19 cellular contexts compared by ENCODE assay signal in genomic region chr15:72818632-72819031, GRCh38. TPM values are rescaled to one million over a fixed set of nuclear protein-coding genes. Genes with fewer than 3 reads are reported as not detected.
DNase-seq lines count a peak whose midpoint lies in the region; ATAC-seq and TF ChIP-seq lines count a peak whose summit lies in the region.
"Had no signal": no experiment of that assay in that cellular context is flagged by ENCODE, and none has a peak within 500 bp of the region (broad histone marks: within the 10 kb centered on the region; RNA-seq: fewer than 3 reads in every experiment).

No MANE protein-coding gene starts in this region.

- no peaks in the 10 kb centered on the region for H3K4me1 ChIP-seq in right atrium auricular region
- H3K4me1 ChIP-seq in GM23338 (ENCODE audit: insufficient read depth) = peaks cover 14% of the 10 kb centered on the region
- H3K4me1 ChIP-seq in IMR-90 (ENCODE audit: control insufficient read depth, insufficient read depth, low read length) = no peaks in the 10 kb centered on the region
- H3K4me1 ChIP-seq in neural progenitor cell = peaks cover 15% of the 10 kb centered on the region
- H3K4me1 ChIP-seq: BE2C, Caco-2 had no signal

- no peak for TF ChIP-seq CTCF in right atrium auricular region (IDR thresholded peaks at IDR 0.05)
- no peak for TF ChIP-seq CTCF in GM23338 (conservative IDR thresholded peaks at IDR 0.05; ENCODE audit: low read depth in 2 of 2)
- TF ChIP-seq CTCF in IMR-90 (conservative IDR thresholded peaks at IDR 0.05; ENCODE audit: low read depth, low read length) = no peak
- no peak for TF ChIP-seq CTCF in neural progenitor cell (IDR thresholded peaks at IDR 0.05)

- H4K8ac ChIP-seq in IMR-90 (ENCODE audit: low read depth in 2 of 2, low read length in 2 of 2) = no peak overlapping the region

- H3K4ac ChIP-seq in IMR-90 (ENCODE audit: low read depth, low read length) = no peak overlapping the region

- H3K27me3 Mint-ChIP-seq in GM23338 (ENCODE audit: insufficient read depth, low read depth, poor library complexity) (peaks cover 7% of the 10 kb centered on the region), neural progenitor cell (ENCODE audit: insufficient read depth, low read depth) (peaks cover 4% of the 10 kb centered on the region)
- peaks cover 15 to 26% of the 10 kb centered on the region in 2 donors for H3K27me3 Mint-ChIP-seq in effector memory CD8-positive, alpha-beta T cell

- POLR2A ChIA-PET in IMR-90 (lab: Charles Lee; ENCODE audit: unreplicated experiment) = no interaction called here

- ATAC-seq in left cardiac atrium (no peak), GM23338 (peak; percentile 31; the same call in 2 of the 3 replicates), IMR-90 (ENCODE audit: low read depth) (no peak), HG02798 (IDR thresholded peaks at IDR 0.05; ENCODE audit: poor library complexity, unreplicated experiment) (no peak)
- no peak for ATAC-seq in effector memory CD8-positive, alpha-beta T cell (replicated peaks)
- ATAC-seq: CD8-positive, alpha-beta T cell had no signal

- peaks cover 27% of the 10 kb centered on the region for H3K4me1 Mint-ChIP-seq in GM23338
- H3K4me1 Mint-ChIP-seq in neural progenitor cell = peaks cover 5% of the 10 kb centered on the region
- H3K4me1 Mint-ChIP-seq in effector memory CD8-positive, alpha-beta T cell (ENCODE audit: low read depth in 2 of 2) = peaks cover 0 to 2% of the 10 kb centered on the region in 2 donors

- H3K79me2 ChIP-seq in GM23338 (replicated peaks; ENCODE audit: insufficient read depth) (no peaks in the 10 kb centered on the region; the same call in 1 of the 2 replicates), neural progenitor cell (ENCODE audit: low read depth) (no peaks in the 10 kb centered on the region)

- no TSS peak for BruUV-seq in IMR-90 (replicated peaks; lab: Mats Ljungman, UMichigan)

- no peak overlapping the region for H2AFZ ChIP-seq in GM23338
- no peak overlapping the region for H2AFZ ChIP-seq in IMR-90 (replicated peaks; ENCODE audit: low read length, poor library complexity)
- peak overlapping the region; percentile 26 for H2AFZ ChIP-seq in neural progenitor cell (replicated peaks)

- no peak overlapping the region for H3K4me2 ChIP-seq in GM23338
- no peak overlapping the region for H3K4me2 ChIP-seq in IMR-90 (ENCODE audit: low read depth, low read length)
- H3K4me2 ChIP-seq in neural progenitor cell = no peak overlapping the region

- H3K27me3 ChIP-seq in right atrium auricular region (no peaks in the 10 kb centered on the region), GM23338 (ENCODE audit: insufficient read depth) (no peaks in the 10 kb centered on the region), IMR-90 (ENCODE audit: control insufficient read depth, insufficient read depth, low read length) (peaks cover 40% of the 10 kb centered on the region), neural progenitor cell (no peaks in the 10 kb centered on the region)
- H3K27me3 ChIP-seq: BLaER1 had no signal

- no peaks in the 10 kb centered on the region for H3K9me1 ChIP-seq in IMR-90 (ENCODE audit: insufficient read depth, low read length)

- H3K9ac ChIP-seq in IMR-90 (ENCODE audit: low read depth, low read length) = no peak overlapping the region
- H3K9ac ChIP-seq in neural progenitor cell = no peak overlapping the region
- H3K9ac ChIP-seq: BLaER1 had no signal

- H3K4me3 ChIP-seq in right atrium auricular region = no peak overlapping the region
- H3K4me3 ChIP-seq in GM23338 = no peak overlapping the region
- H3K4me3 ChIP-seq in IMR-90 (ENCODE audit: insufficient read depth, low read depth, low read length) = no peak overlapping the region
- no peak overlapping the region for H3K4me3 ChIP-seq in neural progenitor cell
- H3K4me3 ChIP-seq: BLaER1 had no signal

- H3K18ac ChIP-seq in IMR-90 (ENCODE audit: low read depth, low read length) = no peak overlapping the region

- dilution Hi-C loops in IMR-90 (cut with HindIII; ENCODE audit: low sequenced_read_pairs, unreplicated experiment) = no loop called here

- H2AK5ac ChIP-seq in IMR-90 (ENCODE audit: low read depth, low read length) = no peak overlapping the region

- no CpG with 5 or more reads among the region's 6 CpGs for WGBS in IMR-90 (ENCODE audit: extremely low coverage in 2 of 2, insufficient read length in 1 of 2), 2 experiments

- intact Hi-C loops in left cardiac atrium (cut with DNase I) = no loop called here
- intact Hi-C loops in IMR-90 (cut with micrococcal nuclease) = no loop called here

- no peaks in the 10 kb centered on the region for H3F3A ChIP-seq in GM23338 (replicated peaks; ENCODE audit: low read depth)
- no peaks in the 10 kb centered on the region for H3F3A ChIP-seq in neural progenitor cell (ENCODE audit: low read depth)

- H2BK20ac ChIP-seq in IMR-90 (ENCODE audit: low read depth, low read length) = no peak overlapping the region

- H4K5ac ChIP-seq in IMR-90 (ENCODE audit: low read depth, low read length) = no peak overlapping the region

- H3K36me3 Mint-ChIP-seq in GM23338 (ENCODE audit: low read depth) (no peaks in the 10 kb centered on the region), neural progenitor cell (no peaks in the 10 kb centered on the region)
- H3K36me3 Mint-ChIP-seq in effector memory CD8-positive, alpha-beta T cell (ENCODE audit: insufficient read depth) = peaks cover 2% of the 10 kb centered on the region
- H3K36me3 Mint-ChIP-seq: CD8-positive, alpha-beta T cell had no signal

- H3K9me3 ChIP-seq in right atrium auricular region (no peaks in the 10 kb centered on the region), IMR-90 (ENCODE audit: control insufficient read depth, insufficient read depth, low read length) (peaks cover 2% of the 10 kb centered on the region; the same call in 1 of the 2 replicates), neural progenitor cell (ENCODE audit: low read depth) (no peaks in the 10 kb centered on the region)
- H3K9me3 ChIP-seq: BE2C, Caco-2 had no signal

- peak overlapping the region; percentile 59 for H2AK9ac ChIP-seq in IMR-90 (replicated peaks; ENCODE audit: low read depth, low read length, poor library complexity)

- H3K9me3 Mint-ChIP-seq in GM23338 (no peaks in the 10 kb centered on the region), neural progenitor cell (no peaks in the 10 kb centered on the region)
- H3K9me3 Mint-ChIP-seq in effector memory CD8-positive, alpha-beta T cell = no peaks in the 10 kb centered on the region
- H3K9me3 Mint-ChIP-seq: CD4-positive, alpha-beta T cell; CD8-positive, alpha-beta T cell had no signal

- H3K23ac ChIP-seq in IMR-90 (ENCODE audit: low read depth, low read length) = no peak overlapping the region

- H3K27ac Mint-ChIP-seq in GM23338 (no peak overlapping the region), neural progenitor cell (no peak overlapping the region)
- H3K27ac Mint-ChIP-seq in effector memory CD8-positive, alpha-beta T cell = no peak overlapping the region
- H3K27ac Mint-ChIP-seq: CD4-positive, alpha-beta T cell; CD8-positive, alpha-beta T cell had no signal

- peaks cover 16% of the 10 kb centered on the region for H3K9me2 ChIP-seq in GM23338 (ENCODE audit: insufficient read depth)

- H3K36me3 ChIP-seq in right atrium auricular region = no peaks in the 10 kb centered on the region
- no peaks in the 10 kb centered on the region for H3K36me3 ChIP-seq in GM23338 (ENCODE audit: insufficient read depth)
- no peaks in the 10 kb centered on the region for H3K36me3 ChIP-seq in IMR-90 (ENCODE audit: control insufficient read depth, insufficient read depth, low read length)
- H3K36me3 ChIP-seq in neural progenitor cell = no peaks in the 10 kb centered on the region
- H3K36me3 ChIP-seq: BE2C, BLaER1 had no signal

- no peak for TF ChIP-seq POLR2A in IMR-90 (IDR thresholded peaks at IDR 0.05; ENCODE audit: low read depth, low read length)

- H4K91ac ChIP-seq in IMR-90 (ENCODE audit: insufficient read depth, low read depth, low read length) = no peak overlapping the region

- TF ChIP-seq RAD21 in IMR-90 (IDR thresholded peaks at IDR 0.05; ENCODE audit: low read length) = no peak

- H3K79me1 ChIP-seq in IMR-90 (ENCODE audit: low read depth in 1 of 2, low read length in 2 of 2) = no peaks in the 10 kb centered on the region

- CTCF ChIA-PET in IMR-90 (lab: Yijun Ruan, JAX) = no interaction called here

- in situ Hi-C loops in IMR-90 (cut with MboI; ENCODE audit: low sequenced_read_pairs) = no loop called here

- H2BK120ac ChIP-seq in IMR-90 (ENCODE audit: low read depth, low read length) = no peak overlapping the region

- no peak overlapping the region for H3K4me3 Mint-ChIP-seq in GM23338
- no peak overlapping the region for H3K4me3 Mint-ChIP-seq in neural progenitor cell
- H3K4me3 Mint-ChIP-seq in effector memory CD8-positive, alpha-beta T cell = no peak overlapping the region
- H3K4me3 Mint-ChIP-seq: CD4-positive, alpha-beta T cell; CD8-positive, alpha-beta T cell had no signal

- H3K27ac ChIP-seq in right atrium auricular region = no peak overlapping the region
- no peak overlapping the region for H3K27ac ChIP-seq in GM23338 (ENCODE audit: low read depth)
- H3K27ac ChIP-seq in IMR-90 (ENCODE audit: insufficient read depth, low read length) = no peak overlapping the region
- H3K27ac ChIP-seq in neural progenitor cell = no peak overlapping the region
- H3K27ac ChIP-seq: BLaER1, C4-2B had no signal

- no peak overlapping the region for H3K56ac ChIP-seq in IMR-90 (ENCODE audit: extremely low read depth, insufficient read depth, low read length)

- no peak overlapping the region for H3K14ac ChIP-seq in IMR-90 (replicated peaks; ENCODE audit: low read depth, low read length)

- H2BK5ac ChIP-seq in IMR-90 (ENCODE audit: low read depth, low read length, poor library complexity, severe bottlenecking) = no peak overlapping the region

- 0 out of 2 replicates have a peak, but pooled peaks cover 5% of the 10 kb centered on the region for H4K20me1 ChIP-seq in GM23338 (replicated peaks; ENCODE audit: insufficient read depth)
- no peaks in the 10 kb centered on the region for H4K20me1 ChIP-seq in IMR-90 (ENCODE audit: insufficient read depth, low read length)
- no peaks in the 10 kb centered on the region for H4K20me1 ChIP-seq in neural progenitor cell (ENCODE audit: low read depth)
- H4K20me1 ChIP-seq: BLaER1 had no signal

- DNase-seq in right atrium auricular region (ENCODE audit: low spot score) (peak; percentile 18), left cardiac atrium (no peak), GM23338 (ENCODE audit: low spot score) (no peak), IMR-90 (no peak), neural progenitor cell (ENCODE audit: low spot score) (no peak)
- DNase-seq in effector memory CD8-positive, alpha-beta T cell = no peak
- DNase-seq in stimulated activated CD4-positive, alpha-beta T cell treated with anti-CD3 and anti-CD28 coated beads, Interleukin-12 subunit alpha, Interleukin-12 subunit beta, amount 100 ng/mL, for 4 hours = no peak
- DNase-seq: 8988T; ACHN; BE2C; Caco-2; Calu3; CD4-positive, alpha-beta T cell; CD8-positive, alpha-beta T cell; DMS79 treated with DMSO at 0.1 percent for 48 hours; GF-D8 had no signal

- no peak overlapping the region for H2BK15ac ChIP-seq in IMR-90 (ENCODE audit: low read depth, low read length)

RNA-seq across cellular contexts. Expression of gene ADPGK, which starts 35.1 kb away (rescaled TPM):
- 10 to 100 TPM; 10.4 to 16.3 TPM for total RNA-seq in right atrium auricular region
- 10 to 100 TPM; 18.0 to 18.2 TPM for total RNA-seq in left cardiac atrium
- 57.0 and 57.3 TPM in 2 replicates for total RNA-seq in GM23338 (2014; rRNA removed; shearing (Covaris generic))
- 21.5 and 25.0 TPM in 2 replicates for polyA plus RNA-seq in GM23338 (2016; fragmentation: Nextera tagmentation; extraction: Ambion mirVana)
- 48.0 and 53.2 TPM in 2 replicates for total RNA-seq in IMR-90 (2012; rRNA removed)
- 56.1 and 62.8 TPM in 2 replicates for polyA plus RNA-seq in IMR-90 (2012; rRNA removed)
- 34.3 and 54.9 TPM in 2 replicates for polyA plus RNA-seq in IMR-90 (2012; cell fraction: cytosol; rRNA removed)
- polyA plus RNA-seq in IMR-90 (2012; cell fraction: nucleus; rRNA removed; ENCODE audit: low replicate concordance) = 111 and 118 TPM in 2 replicates
- total RNA-seq in neural progenitor cell (ENCODE audit: low replicate concordance) = 40.9 and 43.8 TPM in 2 replicates
